In the genomic region with DNA sequence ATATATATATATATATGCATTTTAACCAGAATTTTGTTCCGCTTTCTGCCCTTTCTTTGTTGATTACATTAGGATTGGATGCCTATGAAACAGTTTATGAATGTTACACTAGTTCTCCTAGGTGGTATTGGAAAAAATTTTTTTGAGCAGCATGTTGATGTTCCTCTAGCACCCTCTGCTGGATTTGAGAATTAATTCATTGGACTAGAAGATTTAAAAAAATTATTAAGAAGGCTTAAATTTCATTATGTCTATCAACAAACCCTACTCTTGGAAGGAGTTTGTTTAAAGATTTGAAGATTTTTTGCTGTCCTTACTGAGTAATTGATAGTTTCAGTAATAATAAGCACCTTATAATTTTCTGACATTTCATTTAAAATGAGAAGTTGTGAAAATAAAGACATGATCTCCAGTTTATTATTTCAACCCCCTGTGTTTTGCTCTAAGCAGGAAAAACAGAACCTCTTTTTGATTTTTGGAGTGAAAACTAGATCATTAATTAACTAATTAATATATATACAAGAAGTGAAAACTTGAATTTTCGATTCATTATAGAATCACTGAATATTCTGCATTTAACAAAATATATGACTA, we compare ENCODE assay signal across 8 cellular contexts.
DNase-seq lines count a peak whose midpoint lies in the region; ATAC-seq, FAIRE-seq and TF ChIP-seq lines count a peak whose summit lies in the region.

No MANE protein-coding gene starts in this region.

- TF ChIP-seq RAD21 in K562 (CRISPR knock-in tag; conservative IDR thresholded peaks at IDR 0.05 in 1 of 2, IDR thresholded peaks at IDR 0.05 in 1 of 2): peak; percentile 32 to 56; a peak in 3 of 4 replicates

- H3K9me1 ChIP-seq in K562 (ENCODE audit: control insufficient read depth, insufficient read depth, low read length): no peaks in the 10 kb centered on the region

- H3K27ac ChIP-seq in K562 (ENCODE audit: extremely low read depth, low read depth, low read length) (no peak overlapping the region), right lobe of liver (no peak overlapping the region)

- H3K4me1 ChIP-seq in K562 (replicated peaks in 1 of 2; ENCODE audit: control insufficient read depth in 2 of 2, insufficient read depth in 2 of 2, low read length in 2 of 2) (no peaks in the 10 kb centered on the region), right lobe of liver (no peaks in the 10 kb centered on the region)

- no peak for TF ChIP-seq EP300 in K562 (IDR thresholded peaks at IDR 0.05; ENCODE audit: low read length)

- intact Hi-C loops in K562 (cut with micrococcal nuclease) (no loop called here), right lobe of liver (cut with DNase I) (no loop called here)

- H4K20me1 ChIP-seq in K562 (replicated peaks; ENCODE audit: control insufficient read depth, insufficient read depth, low read length): no peaks in the 10 kb centered on the region

- no peak for FAIRE-seq in K562 (lab: Jason Lieb, UNC)

- TF ChIP-seq CTCF in AG09309 (IDR thresholded peaks at IDR 0.05; ENCODE audit: control insufficient read depth, insufficient read depth, low read depth, low read length, missing control alignments): peak; percentile 43
- peak in 2 of 3 experiments; percentile 3 to 51; a peak in 3 of 6 replicates for TF ChIP-seq CTCF in K562 (IDR thresholded peaks at IDR 0.05 in 2 of 3, conservative IDR thresholded peaks at IDR 0.05 in 1 of 3; ENCODE audit: insufficient read depth in 2 of 3, low read depth in 1 of 3, low read length in 3 of 3)
- TF ChIP-seq CTCF in right lobe of liver (IDR thresholded peaks at IDR 0.05): peak; percentile 21 to 60 (median 56)

- in situ Hi-C loops in K562 (cut with MboI): no loop called here

- POLR2A ChIA-PET in K562 (lab: Yijun Ruan, JAX): interaction anchor here (0.5 kb wide), 1 partner anchor 472 kb away, joined by 3 read pairs; no protein-coding TSS in a partner anchor

- H3K27me3 ChIP-seq in K562 (ENCODE audit: control insufficient read depth in 2 of 2, insufficient read depth in 2 of 2, low read length in 2 of 2) (no peaks in the 10 kb centered on the region), right lobe of liver (no peaks in the 10 kb centered on the region)

- no peak overlapping the region for H3K9ac ChIP-seq in K562 (ENCODE audit: insufficient read depth in 1 of 2, low read depth in 2 of 2, low read length in 2 of 2)

- H3K9me3 ChIP-seq in K562 (replicated peaks; ENCODE audit: control insufficient read depth, insufficient read depth, low read depth, low read length): no peaks in the 10 kb centered on the region
- H3K9me3 ChIP-seq in right lobe of liver: no peaks in the 10 kb centered on the region

- H3K4me3 ChIP-seq in AG09309 (ENCODE audit: control insufficient read depth, low read depth, low read length) (no peak overlapping the region), K562 (no peak overlapping the region), right lobe of liver (no peak overlapping the region)

- TF ChIP-seq POLR2A in K562 (conservative IDR thresholded peaks at IDR 0.05) (no peak), right lobe of liver (IDR thresholded peaks at IDR 0.05) (no peak)

- DNase-seq in AG09309 (ENCODE audit: low read depth) (peak; percentile 7), NCI-H2196 treated with DMSO at 0.1 percent for 48 hours (lab: John Stamatoyannopoulos, UW; ENCODE audit: unreplicated experiment) (peak; percentile 61), K562 (ENCODE audit: extremely low read depth in 1 of 4, low spot score in 3 of 4) (peak in 3 of 4 experiments; percentile 4 to 28 (median 9)), right lobe of liver (no peak), GF-D8 (lab: John Stamatoyannopoulos, UW) (no peak)

- CTCF ChIA-PET in K562 (lab: Yijun Ruan, JAX; ENCODE audit: low intra/inter-chr PET ratio): interaction anchor here (1.1 kb wide), 1 partner anchor 430 kb away, joined by 3 read pairs; no protein-coding TSS in a partner anchor

- BruUV-seq in K562 (replicated peaks; lab: Mats Ljungman, UMichigan): no TSS peak

- H3K4me2 ChIP-seq in K562 (ENCODE audit: insufficient read depth, low read length): no peak overlapping the region

- peak; percentile 46 for ATAC-seq in GM18867 (IDR thresholded peaks at IDR 0.05; ENCODE audit: unreplicated experiment)
- ATAC-seq in K562: no peak
- ATAC-seq in right lobe of liver: peak in 3 of 4 donors; percentile 53 to 66 (median 54)
- no peak for ATAC-seq in GM19023 (IDR thresholded peaks at IDR 0.05; ENCODE audit: unreplicated experiment)
- no peak for ATAC-seq in GM21360 (IDR thresholded peaks at IDR 0.05; ENCODE audit: unreplicated experiment)

- H2AFZ ChIP-seq in K562 (ENCODE audit: low read depth, low read length): no peak overlapping the region

- no peaks in the 10 kb centered on the region for H3K79me2 ChIP-seq in K562 (ENCODE audit: control insufficient read depth, insufficient read depth, low read length)

- H3K36me3 ChIP-seq in K562 (ENCODE audit: control insufficient read depth, insufficient read depth, low read length): no peaks in the 10 kb centered on the region
- H3K36me3 ChIP-seq in right lobe of liver: no peaks in the 10 kb centered on the region

- 0% methylated on average over 2 of the region's 2 CpGs for WGBS in K562 (ENCODE audit: insufficient coverage, low coverage, missing lambda C conversion rate)
- WGBS in right lobe of liver (ENCODE audit: insufficient coverage, low coverage, low lambda C conversion rate, missing lambda C conversion rate): 46% methylated on average over 2 of the region's 2 CpGs

TF ChIP-seq in K562, 482 proteins besides CTCF, POLR2A, EP300 and RAD21 (continues in another document):
- no peak for TF ChIP-seq SMARCA4 (IDR thresholded peaks at IDR 0.05)
- TF ChIP-seq ATF1 (CRISPR knock-in tag; IDR thresholded peaks at IDR 0.05): no peak
- no peak for TF ChIP-seq ATF1 (tag; IDR thresholded peaks at IDR 0.05)
- TF ChIP-seq ILF3 (IDR thresholded peaks at IDR 0.05; ENCODE audit: borderline replicate concordance): no peak
- TF ChIP-seq FOS (IDR thresholded peaks at IDR 0.05; ENCODE audit: extremely low read depth, insufficient read length): no peak
- no peak for TF ChIP-seq CHCHD3 (CRISPR knock-in tag; IDR thresholded peaks at IDR 0.05)
- TF ChIP-seq ZNF282 (CRISPR knock-in tag; IDR thresholded peaks at IDR 0.05): no peak
- TF ChIP-seq ZNF41 (CRISPR knock-in tag; conservative IDR thresholded peaks at IDR 0.05): no peak
- no peak for TF ChIP-seq TAL1 (IDR thresholded peaks at IDR 0.05)
- TF ChIP-seq PPARD (CRISPR knock-in tag; IDR thresholded peaks at IDR 0.05): no peak
- no peak for TF ChIP-seq ZNF12 (CRISPR knock-in tag; IDR thresholded peaks at IDR 0.05)
- TF ChIP-seq, protein P1, sequence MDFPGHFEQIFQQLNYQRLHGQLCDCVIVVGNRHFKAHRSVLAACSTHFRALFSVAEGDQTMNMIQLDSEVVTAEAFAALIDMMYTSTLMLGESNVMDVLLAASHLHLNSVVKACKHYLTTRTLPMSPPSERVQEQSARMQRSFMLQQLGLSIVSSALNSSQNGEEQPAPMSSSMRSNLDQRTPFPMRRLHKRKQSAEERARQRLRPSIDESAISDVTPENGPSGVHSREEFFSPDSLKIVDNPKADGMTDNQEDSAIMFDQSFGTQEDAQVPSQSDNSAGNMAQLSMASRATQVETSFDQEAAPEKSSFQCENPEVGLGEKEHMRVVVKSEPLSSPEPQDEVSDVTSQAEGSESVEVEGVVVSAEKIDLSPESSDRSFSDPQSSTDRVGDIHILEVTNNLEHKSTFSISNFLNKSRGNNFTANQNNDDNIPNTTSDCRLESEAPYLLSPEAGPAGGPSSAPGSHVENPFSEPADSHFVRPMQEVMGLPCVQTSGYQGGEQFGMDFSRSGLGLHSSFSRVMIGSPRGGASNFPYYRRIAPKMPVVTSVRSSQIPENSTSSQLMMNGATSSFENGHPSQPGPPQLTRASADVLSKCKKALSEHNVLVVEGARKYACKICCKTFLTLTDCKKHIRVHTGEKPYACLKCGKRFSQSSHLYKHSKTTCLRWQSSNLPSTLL (IDR thresholded peaks at IDR 0.05): no peak
- TF ChIP-seq TARDBP (IDR thresholded peaks at IDR 0.05): no peak
- no peak for TF ChIP-seq NFIC (IDR thresholded peaks at IDR 0.05)
- TF ChIP-seq PHF8 (IDR thresholded peaks at IDR 0.05; ENCODE audit: borderline replicate concordance, low read length): no peak
- TF ChIP-seq GTF2F1 (IDR thresholded peaks at IDR 0.05; ENCODE audit: low read depth, low read length): no peak
- TF ChIP-seq, protein P2, sequence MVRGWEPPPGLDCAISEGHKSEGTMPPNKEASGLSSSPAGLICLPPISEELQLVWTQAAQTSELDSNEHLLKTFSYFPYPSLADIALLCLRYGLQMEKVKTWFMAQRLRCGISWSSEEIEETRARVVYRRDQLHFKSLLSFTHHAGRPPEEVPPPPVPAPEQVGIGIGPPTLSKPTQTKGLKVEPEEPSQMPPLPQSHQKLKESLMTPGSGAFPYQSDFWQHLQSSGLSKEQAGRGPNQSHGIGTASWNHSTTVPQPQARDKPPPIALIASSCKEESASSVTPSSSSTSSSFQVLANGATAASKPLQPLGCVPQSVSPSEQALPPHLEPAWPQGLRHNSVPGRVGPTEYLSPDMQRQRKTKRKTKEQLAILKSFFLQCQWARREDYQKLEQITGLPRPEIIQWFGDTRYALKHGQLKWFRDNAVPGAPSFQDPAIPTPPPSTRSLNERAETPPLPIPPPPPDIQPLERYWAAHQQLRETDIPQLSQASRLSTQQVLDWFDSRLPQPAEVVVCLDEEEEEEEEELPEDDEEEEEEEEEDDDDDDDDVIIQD (CRISPR knock-in tag; IDR thresholded peaks at IDR 0.05): no peak
- no peak for TF ChIP-seq ZNF830 (CRISPR knock-in tag; IDR thresholded peaks at IDR 0.05)
- TF ChIP-seq, protein P3, sequence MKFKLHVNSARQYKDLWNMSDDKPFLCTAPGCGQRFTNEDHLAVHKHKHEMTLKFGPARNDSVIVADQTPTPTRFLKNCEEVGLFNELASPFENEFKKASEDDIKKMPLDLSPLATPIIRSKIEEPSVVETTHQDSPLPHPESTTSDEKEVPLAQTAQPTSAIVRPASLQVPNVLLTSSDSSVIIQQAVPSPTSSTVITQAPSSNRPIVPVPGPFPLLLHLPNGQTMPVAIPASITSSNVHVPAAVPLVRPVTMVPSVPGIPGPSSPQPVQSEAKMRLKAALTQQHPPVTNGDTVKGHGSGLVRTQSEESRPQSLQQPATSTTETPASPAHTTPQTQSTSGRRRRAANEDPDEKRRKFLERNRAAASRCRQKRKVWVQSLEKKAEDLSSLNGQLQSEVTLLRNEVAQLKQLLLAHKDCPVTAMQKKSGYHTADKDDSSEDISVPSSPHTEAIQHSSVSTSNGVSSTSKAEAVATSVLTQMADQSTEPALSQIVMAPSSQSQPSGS (CRISPR knock-in tag; IDR thresholded peaks at IDR 0.05): no peak

Comparison
In these comparisons a context has a peak if more than half of its experiments do, and no peak if none do; other contexts are left out.
1. DNase-seq: peak in AG09309 (single experiment), NCI-H2196 treated with DMSO at 0.1 percent for 48 hours (single experiment) and K562 (3 of 4); none in right lobe of liver (0 of 3) and GF-D8 (single experiment).
2. ATAC-seq: peak in GM18867 (single experiment) and right lobe of liver (3 of 4); none in K562 (single experiment), GM19023 (single experiment) and GM21360 (single experiment).
3. Peak in every context shown above with its lines, with median percentiles within 50 percentile points of each other: CTCF ChIP-seq.